ENCODE assay signal across 1 cellular context in the genomic region with DNA sequence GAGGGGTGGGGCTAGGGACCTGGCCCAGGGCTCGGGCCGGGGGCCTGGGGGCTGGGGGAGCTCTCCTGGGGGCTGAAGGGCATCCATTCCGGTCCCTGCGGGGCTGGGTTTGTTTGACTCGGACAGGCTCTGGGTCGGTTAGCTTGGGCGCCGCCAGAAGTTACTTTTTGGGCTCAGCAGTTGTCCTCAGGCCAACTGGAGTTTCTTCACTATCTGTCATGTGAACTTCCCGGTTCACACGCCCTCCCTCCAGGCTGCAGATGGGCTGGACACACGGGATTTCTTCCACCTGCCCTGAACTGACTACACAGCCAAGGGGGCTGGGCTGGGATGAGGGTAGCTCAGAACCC.
A peak's percentile ranks its signal among the peaks of the same experiment; 100 is the strongest.
TF ChIP-seq lines count a peak whose summit lies in the region.

No MANE protein-coding gene starts in this region.

TF ChIP-seq in HepG2, 621 proteins besides CTCF, POLR2A, EP300 and RAD21:
- TF ChIP-seq SYNCRIP (IDR thresholded peaks at IDR 0.05; ENCODE audit: insufficient read depth, low read depth, low read length) = no peak
- no peak for TF ChIP-seq TEAD3 (CRISPR knock-in tag; optimal IDR thresholded peaks at IDR 0.05; ENCODE audit: borderline replicate concordance)
- 0 out of 2 replicates have a peak, but pooled peaks have one; percentile 64 for TF ChIP-seq MTF2 (CRISPR knock-in tag; IDR thresholded peaks at IDR 0.05; ENCODE audit: borderline replicate concordance)
- TF ChIP-seq DMAP1 (CRISPR knock-in tag; IDR thresholded peaks at IDR 0.05) = no peak
- 0 out of 2 replicates have a peak, but pooled peaks have one; percentile 40 for TF ChIP-seq ZNF224 (CRISPR knock-in tag; IDR thresholded peaks at IDR 0.05)
- 0 out of 2 replicates have a peak, but pooled peaks have one; percentile 2 for TF ChIP-seq SAP130 (CRISPR knock-in tag; IDR thresholded peaks at IDR 0.05; ENCODE audit: low read depth)
